19 cellular contexts compared by ENCODE assay signal in genomic region chr6:34152042-34152524, GRCh38. TPM values are rescaled to one million over a fixed set of nuclear protein-coding genes. Genes with fewer than 3 reads are reported as not detected.
"Had no signal": no experiment of that assay in that cellular context is flagged by ENCODE, and none has a peak within 500 bp of the region (broad histone marks: within the 10 kb centered on the region; RNA-seq: fewer than 3 reads in every experiment).

No MANE protein-coding gene starts in this region.

- H3K36me3 ChIP-seq: left ventricle myocardium inferior, pancreas, tibial artery had no signal

- H3K36me3 Mint-ChIP-seq: brain; naive thymus-derived CD4-positive, alpha-beta T cell had no signal

- H3K27ac Mint-ChIP-seq: activated CD4-positive, alpha-beta T cell treated with anti-CD3 and anti-CD28 coated beads, Interleukin-2, amount 10 ng/mL, durations not matched to agents 24 days and 14 days; activated CD8-positive, alpha-beta T cell treated with anti-CD3 and anti-CD28 coated beads, Interleukin-2, amount 10 ng/mL, durations not matched to agents 7 days and 5 days; naive thymus-derived CD4-positive, alpha-beta T cell; T-helper 17 cell had no signal

- ATAC-seq: activated CD8-positive, alpha-beta T cell treated with anti-CD3 and anti-CD28 coated beads, Interleukin-2, amount 10 ng/mL, durations not matched to agents 7 days and 5 days; naive thymus-derived CD4-positive, alpha-beta T cell; T-helper 17 cell had no signal

- H3K9me3 Mint-ChIP-seq: activated CD4-positive, alpha-beta T cell treated with anti-CD3 and anti-CD28 coated beads, Interleukin-2, amount 10 ng/mL, durations not matched to agents 24 days and 14 days had no signal

- H3K4me1 Mint-ChIP-seq: activated CD4-positive, alpha-beta T cell treated with anti-CD3 and anti-CD28 coated beads, Interleukin-2, amount 10 ng/mL, durations not matched to agents 24 days and 14 days had no signal

- H3K4me3 ChIP-seq: coronary artery, left ventricle myocardium inferior, pancreas, tibial artery had no signal

- H3K4me3 Mint-ChIP-seq: activated CD4-positive, alpha-beta T cell treated with anti-CD3 and anti-CD28 coated beads, Interleukin-2, amount 10 ng/mL, durations not matched to agents 24 days and 14 days; activated CD8-positive, alpha-beta T cell treated with anti-CD3 and anti-CD28 coated beads, Interleukin-2, amount 10 ng/mL, durations not matched to agents 7 days and 5 days; naive thymus-derived CD4-positive, alpha-beta T cell had no signal

- H3K27ac ChIP-seq: coronary artery, left ventricle myocardium inferior, pancreas, tibial artery had no signal

- DNase-seq: activated CD4-positive, alpha-beta T cell treated with anti-CD3 and anti-CD28 coated beads, Interleukin-2, amount 10 ng/mL, durations not matched to agents 24 days and 14 days; activated CD8-positive, alpha-beta T cell treated with anti-CD3 and anti-CD28 coated beads, Interleukin-2, amount 10 ng/mL, durations not matched to agents 7 days and 5 days; anterior cingulate cortex; central memory CD4-positive, alpha-beta T cell; erythroblast; foreskin melanocyte; kidney glomerular epithelial cell; left ventricle myocardium inferior; mesenchymal stem cell; naive thymus-derived CD4-positive, alpha-beta T cell; stimulated activated CD4-positive, alpha-beta T cell treated with anti-CD3 and anti-CD28 coated beads, Interleukin-1b, Interleukin-23, amount 100 ng/mL, for 48 hours; stimulated activated CD8-positive, alpha-beta memory T cell treated with anti-CD3 and anti-CD28 coated beads, Interleukin-4, amount 100 ng/mL, for 48 hours; stimulated activated naive CD4-positive, alpha-beta T cell; T-helper 17 cell had no signal

- H3K9me3 ChIP-seq: left ventricle myocardium inferior, pancreas, tibial artery had no signal

RNA-seq across cellular contexts. Expression of gene GRM4, which starts 6.2 kb away (rescaled TPM):
- total RNA-seq: activated CD4-positive, alpha-beta T cell treated with anti-CD3 and anti-CD28 coated beads, Interleukin-2, amount 10 ng/mL, durations not matched to agents 24 days and 14 days; activated CD8-positive, alpha-beta T cell treated with anti-CD3 and anti-CD28 coated beads, Interleukin-2, amount 10 ng/mL, durations not matched to agents 7 days and 5 days; left ventricle myocardium inferior; mucosa of gallbladder; naive thymus-derived CD4-positive, alpha-beta T cell; T-helper 17 cell had no signal
- polyA plus RNA-seq: naive thymus-derived CD4-positive, alpha-beta T cell had no signal
